Comparison of ENCODE assay signal across 2 cellular contexts in the genomic region with DNA sequence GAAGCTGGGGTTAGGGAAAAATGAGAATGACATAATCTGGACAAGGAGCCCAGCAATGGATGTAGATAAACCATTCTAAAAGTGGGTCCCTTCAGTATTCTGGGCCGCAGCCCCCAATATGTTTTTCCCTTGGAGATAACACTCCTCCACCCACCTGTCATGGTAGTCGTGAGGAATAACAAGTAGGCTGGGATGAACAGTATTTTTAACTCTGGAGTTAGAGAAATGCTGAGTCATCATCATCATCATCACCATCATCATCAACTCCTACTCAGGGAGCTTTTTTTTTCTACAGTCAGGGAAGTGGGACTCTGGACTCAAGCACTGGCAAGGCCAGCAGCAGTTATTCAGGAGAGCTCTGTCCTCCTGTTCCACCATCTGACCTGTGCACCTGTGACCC.
TF ChIP-seq lines count a peak whose summit lies in the region.

No MANE protein-coding gene starts in this region.

TF ChIP-seq in K562, 482 proteins besides CTCF, POLR2A, EP300 and RAD21 (continues in another document):
- TF ChIP-seq MAFK (IDR thresholded peaks at IDR 0.05; ENCODE audit: low read length) (peak; percentile 98), ZC3H8 (IDR thresholded peaks at IDR 0.05) (no peak), ZBTB26 (CRISPR knock-in tag; IDR thresholded peaks at IDR 0.05) (no peak), NFE2 (IDR thresholded peaks at IDR 0.05; ENCODE audit: low read depth) (peak; percentile 78), ZNF384 (IDR thresholded peaks at IDR 0.05; ENCODE audit: low read depth, low read length) (0 out of 2 replicates have a peak, but pooled peaks have one; percentile 17), KAT2B (IDR thresholded peaks at IDR 0.05; ENCODE audit: low read depth, low read length) (no peak), MAFG (tag; conservative IDR thresholded peaks at IDR 0.05) (peak; percentile 97), CREB5 (CRISPR knock-in tag; IDR thresholded peaks at IDR 0.05) (no peak), ZNF316 (IDR thresholded peaks at IDR 0.05) (peak; percentile 95), KDM4B (IDR thresholded peaks at IDR 0.05; ENCODE audit: borderline replicate concordance in 2 of 2, low read depth in 1 of 2) (no peak), ZFP36 (IDR thresholded peaks at IDR 0.05; ENCODE audit: low read depth, low read length, partially characterized antibody) (no peak), POLR2H (tag; IDR thresholded peaks at IDR 0.05; ENCODE audit: low read depth) (no peak), DLX4 (CRISPR knock-in tag; IDR thresholded peaks at IDR 0.05) (no peak), SMARCE1 (IDR thresholded peaks at IDR 0.05) (no peak)
- TF ChIP-seq, protein P1, sequence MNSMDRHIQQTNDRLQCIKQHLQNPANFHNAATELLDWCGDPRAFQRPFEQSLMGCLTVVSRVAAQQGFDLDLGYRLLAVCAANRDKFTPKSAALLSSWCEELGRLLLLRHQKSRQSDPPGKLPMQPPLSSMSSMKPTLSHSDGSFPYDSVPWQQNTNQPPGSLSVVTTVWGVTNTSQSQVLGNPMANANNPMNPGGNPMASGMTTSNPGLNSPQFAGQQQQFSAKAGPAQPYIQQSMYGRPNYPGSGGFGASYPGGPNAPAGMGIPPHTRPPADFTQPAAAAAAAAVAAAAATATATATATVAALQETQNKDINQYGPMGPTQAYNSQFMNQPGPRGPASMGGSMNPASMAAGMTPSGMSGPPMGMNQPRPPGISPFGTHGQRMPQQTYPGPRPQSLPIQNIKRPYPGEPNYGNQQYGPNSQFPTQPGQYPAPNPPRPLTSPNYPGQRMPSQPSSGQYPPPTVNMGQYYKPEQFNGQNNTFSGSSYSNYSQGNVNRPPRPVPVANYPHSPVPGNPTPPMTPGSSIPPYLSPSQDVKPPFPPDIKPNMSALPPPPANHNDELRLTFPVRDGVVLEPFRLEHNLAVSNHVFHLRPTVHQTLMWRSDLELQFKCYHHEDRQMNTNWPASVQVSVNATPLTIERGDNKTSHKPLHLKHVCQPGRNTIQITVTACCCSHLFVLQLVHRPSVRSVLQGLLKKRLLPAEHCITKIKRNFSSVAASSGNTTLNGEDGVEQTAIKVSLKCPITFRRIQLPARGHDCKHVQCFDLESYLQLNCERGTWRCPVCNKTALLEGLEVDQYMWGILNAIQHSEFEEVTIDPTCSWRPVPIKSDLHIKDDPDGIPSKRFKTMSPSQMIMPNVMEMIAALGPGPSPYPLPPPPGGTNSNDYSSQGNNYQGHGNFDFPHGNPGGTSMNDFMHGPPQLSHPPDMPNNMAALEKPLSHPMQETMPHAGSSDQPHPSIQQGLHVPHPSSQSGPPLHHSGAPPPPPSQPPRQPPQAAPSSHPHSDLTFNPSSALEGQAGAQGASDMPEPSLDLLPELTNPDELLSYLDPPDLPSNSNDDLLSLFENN (IDR thresholded peaks at IDR 0.05; ENCODE audit: low read depth in 2 of 2, low read length in 2 of 2): no peak

TF ChIP-seq in HepG2, 621 proteins besides CTCF, POLR2A, EP300 and RAD21:
- TF ChIP-seq MAFK (conservative IDR thresholded peaks at IDR 0.05 in 1 of 2, IDR thresholded peaks at IDR 0.05 in 1 of 2; ENCODE audit: low read length in 2 of 2) (peak; percentile 97 to 99), SETDB1 (CRISPR knock-in tag; IDR thresholded peaks at IDR 0.05; ENCODE audit: borderline replicate concordance) (no peak), ZNF121 (CRISPR knock-in tag; IDR thresholded peaks at IDR 0.05) (no peak), ZNF7 (CRISPR knock-in tag; IDR thresholded peaks at IDR 0.05) (no peak), RARA (CRISPR knock-in tag; IDR thresholded peaks at IDR 0.05) (no peak), NFE2L2 (IDR thresholded peaks at IDR 0.05; ENCODE audit: low read length) (peak; percentile 87), ZNF569 (CRISPR knock-in tag; IDR thresholded peaks at IDR 0.05; ENCODE audit: borderline replicate concordance) (no peak), ZNF20 (CRISPR knock-in tag; IDR thresholded peaks at IDR 0.05) (no peak), ZNF12 (CRISPR knock-in tag; IDR thresholded peaks at IDR 0.05) (no peak), MAFF (IDR thresholded peaks at IDR 0.05; ENCODE audit: low read depth, low read length) (peak; percentile 99)
- TF ChIP-seq, protein P2, sequence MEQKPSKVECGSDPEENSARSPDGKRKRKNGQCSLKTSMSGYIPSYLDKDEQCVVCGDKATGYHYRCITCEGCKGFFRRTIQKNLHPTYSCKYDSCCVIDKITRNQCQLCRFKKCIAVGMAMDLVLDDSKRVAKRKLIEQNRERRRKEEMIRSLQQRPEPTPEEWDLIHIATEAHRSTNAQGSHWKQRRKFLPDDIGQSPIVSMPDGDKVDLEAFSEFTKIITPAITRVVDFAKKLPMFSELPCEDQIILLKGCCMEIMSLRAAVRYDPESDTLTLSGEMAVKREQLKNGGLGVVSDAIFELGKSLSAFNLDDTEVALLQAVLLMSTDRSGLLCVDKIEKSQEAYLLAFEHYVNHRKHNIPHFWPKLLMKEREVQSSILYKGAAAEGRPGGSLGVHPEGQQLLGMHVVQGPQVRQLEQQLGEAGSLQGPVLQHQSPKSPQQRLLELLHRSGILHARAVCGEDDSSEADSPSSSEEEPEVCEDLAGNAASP (CRISPR knock-in tag; IDR thresholded peaks at IDR 0.05; ENCODE audit: borderline replicate concordance): no peak
- TF ChIP-seq, protein P3, sequence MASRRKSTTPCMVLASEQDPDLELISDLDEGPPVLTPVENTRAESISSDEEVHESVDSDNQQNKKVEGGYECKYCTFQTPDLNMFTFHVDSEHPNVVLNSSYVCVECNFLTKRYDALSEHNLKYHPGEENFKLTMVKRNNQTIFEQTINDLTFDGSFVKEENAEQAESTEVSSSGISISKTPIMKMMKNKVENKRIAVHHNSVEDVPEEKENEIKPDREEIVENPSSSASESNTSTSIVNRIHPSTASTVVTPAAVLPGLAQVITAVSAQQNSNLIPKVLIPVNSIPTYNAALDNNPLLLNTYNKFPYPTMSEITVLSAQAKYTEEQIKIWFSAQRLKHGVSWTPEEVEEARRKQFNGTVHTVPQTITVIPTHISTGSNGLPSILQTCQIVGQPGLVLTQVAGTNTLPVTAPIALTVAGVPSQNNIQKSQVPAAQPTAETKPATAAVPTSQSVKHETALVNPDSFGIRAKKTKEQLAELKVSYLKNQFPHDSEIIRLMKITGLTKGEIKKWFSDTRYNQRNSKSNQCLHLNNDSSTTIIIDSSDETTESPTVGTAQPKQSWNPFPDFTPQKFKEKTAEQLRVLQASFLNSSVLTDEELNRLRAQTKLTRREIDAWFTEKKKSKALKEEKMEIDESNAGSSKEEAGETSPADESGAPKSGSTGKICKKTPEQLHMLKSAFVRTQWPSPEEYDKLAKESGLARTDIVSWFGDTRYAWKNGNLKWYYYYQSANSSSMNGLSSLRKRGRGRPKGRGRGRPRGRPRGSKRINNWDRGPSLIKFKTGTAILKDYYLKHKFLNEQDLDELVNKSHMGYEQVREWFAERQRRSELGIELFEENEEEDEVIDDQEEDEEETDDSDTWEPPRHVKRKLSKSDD (CRISPR knock-in tag; IDR thresholded peaks at IDR 0.05; ENCODE audit: low read depth): no peak
- TF ChIP-seq, protein P4, sequence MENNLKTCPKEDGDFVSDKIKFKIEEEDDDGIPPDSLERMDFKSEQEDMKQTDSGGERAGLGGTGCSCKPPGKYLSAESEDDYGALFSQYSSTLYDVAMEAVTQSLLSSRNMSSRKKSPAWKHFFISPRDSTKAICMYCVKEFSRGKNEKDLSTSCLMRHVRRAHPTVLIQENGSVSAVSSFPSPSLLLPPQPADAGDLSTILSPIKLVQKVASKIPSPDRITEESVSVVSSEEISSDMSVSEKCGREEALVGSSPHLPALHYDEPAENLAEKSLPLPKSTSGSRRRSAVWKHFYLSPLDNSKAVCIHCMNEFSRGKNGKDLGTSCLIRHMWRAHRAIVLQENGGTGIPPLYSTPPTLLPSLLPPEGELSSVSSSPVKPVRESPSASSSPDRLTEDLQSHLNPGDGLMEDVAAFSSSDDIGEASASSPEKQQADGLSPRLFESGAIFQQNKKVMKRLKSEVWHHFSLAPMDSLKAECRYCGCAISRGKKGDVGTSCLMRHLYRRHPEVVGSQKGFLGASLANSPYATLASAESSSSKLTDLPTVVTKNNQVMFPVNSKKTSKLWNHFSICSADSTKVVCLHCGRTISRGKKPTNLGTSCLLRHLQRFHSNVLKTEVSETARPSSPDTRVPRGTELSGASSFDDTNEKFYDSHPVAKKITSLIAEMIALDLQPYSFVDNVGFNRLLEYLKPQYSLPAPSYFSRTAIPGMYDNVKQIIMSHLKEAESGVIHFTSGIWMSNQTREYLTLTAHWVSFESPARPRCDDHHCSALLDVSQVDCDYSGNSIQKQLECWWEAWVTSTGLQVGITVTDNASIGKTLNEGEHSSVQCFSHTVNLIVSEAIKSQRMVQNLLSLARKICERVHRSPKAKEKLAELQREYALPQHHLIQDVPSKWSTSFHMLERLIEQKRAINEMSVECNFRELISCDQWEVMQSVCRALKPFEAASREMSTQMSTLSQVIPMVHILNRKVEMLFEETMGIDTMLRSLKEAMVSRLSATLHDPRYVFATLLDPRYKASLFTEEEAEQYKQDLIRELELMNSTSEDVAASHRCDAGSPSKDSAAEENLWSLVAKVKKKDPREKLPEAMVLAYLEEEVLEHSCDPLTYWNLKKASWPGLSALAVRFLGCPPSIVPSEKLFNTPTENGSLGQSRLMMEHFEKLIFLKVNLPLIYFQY (CRISPR knock-in tag; IDR thresholded peaks at IDR 0.05; ENCODE audit: borderline replicate concordance): no peak
